ENCODE assay signal across 10 cellular contexts in genomic region chrX:45843518-45843917, GRCh38.
DNase-seq lines count a peak whose midpoint lies in the region; ATAC-seq, FAIRE-seq and TF ChIP-seq lines count a peak whose summit lies in the region.
"Had no signal": no experiment of that assay in that cellular context is flagged by ENCODE, and none has a peak within 500 bp of the region (broad histone marks: within the 10 kb centered on the region; RNA-seq: fewer than 3 reads in every experiment).

No MANE protein-coding gene starts in this region.

- H2BK120ac ChIP-seq in IMR-90 (ENCODE audit: low read depth, low read length): no peak overlapping the region

- H3K79me1 ChIP-seq in IMR-90 (ENCODE audit: low read depth in 1 of 2, low read length in 2 of 2): peaks cover 9 to 32% of the 10 kb centered on the region in 2 experiments

- no peak overlapping the region for H3K4me3 Mint-ChIP-seq in activated CD8-positive, alpha-beta memory T cell treated with anti-CD3 and anti-CD28 coated beads, Interleukin-2, amount 10 ng/mL, durations not matched to agents 7 days and 5 days
- peak overlapping the region; percentile 27 for H3K4me3 Mint-ChIP-seq in astrocyte (ENCODE audit: unreplicated experiment)
- H3K4me3 Mint-ChIP-seq in osteocyte (ENCODE audit: unreplicated experiment): no peak overlapping the region
- no peak overlapping the region for H3K4me3 Mint-ChIP-seq in glutamatergic neuron (ENCODE audit: unreplicated experiment)

- H3K27ac Mint-ChIP-seq in activated CD8-positive, alpha-beta memory T cell treated with anti-CD3 and anti-CD28 coated beads, Interleukin-2, amount 10 ng/mL, durations not matched to agents 7 days and 5 days: peak overlapping the region; percentile 64
- H3K27ac Mint-ChIP-seq in astrocyte (ENCODE audit: unreplicated experiment): no peak overlapping the region
- no peak overlapping the region for H3K27ac Mint-ChIP-seq in osteocyte (ENCODE audit: unreplicated experiment)
- no peak overlapping the region for H3K27ac Mint-ChIP-seq in glutamatergic neuron (ENCODE audit: unreplicated experiment)

- H3K4me2 ChIP-seq in IMR-90 (ENCODE audit: low read depth, low read length) (no peak overlapping the region), astrocyte (ENCODE audit: low read length) (no peak overlapping the region)

- H3K9me3 ChIP-seq in IMR-90 (ENCODE audit: control insufficient read depth, insufficient read depth, low read length) (no peaks in the 10 kb centered on the region), astrocyte (ENCODE audit: insufficient read depth, low read depth, low read length) (no peaks in the 10 kb centered on the region)
- H3K9me3 ChIP-seq: BLaER1 treated with 17β-estradiol and CSF1 and Interleukin-3, amounts not matched to agents 10 nM and 100 nM had no signal

- no CpG with 5 or more reads among the region's 1 CpG for WGBS in IMR-90 (ENCODE audit: extremely low coverage in 2 of 2, insufficient read length in 1 of 2), 2 experiments

- no peaks in the 10 kb centered on the region for H3K27me3 Mint-ChIP-seq in activated CD8-positive, alpha-beta memory T cell treated with anti-CD3 and anti-CD28 coated beads, Interleukin-2, amount 10 ng/mL, durations not matched to agents 7 days and 5 days
- H3K27me3 Mint-ChIP-seq in astrocyte (ENCODE audit: low read depth, unreplicated experiment): no peaks in the 10 kb centered on the region
- no peaks in the 10 kb centered on the region for H3K27me3 Mint-ChIP-seq in osteocyte (ENCODE audit: unreplicated experiment)
- peaks cover 1% of the 10 kb centered on the region for H3K27me3 Mint-ChIP-seq in glutamatergic neuron (ENCODE audit: unreplicated experiment)

- peak; percentile 45 for DNase-seq in activated CD8-positive, alpha-beta memory T cell treated with anti-CD3 and anti-CD28 coated beads, Interleukin-2, amount 10 ng/mL, durations not matched to agents 7 days and 5 days
- no peak for DNase-seq in activated CD8-positive, alpha-beta memory T cell treated with anti-CD3 and anti-CD28 coated beads, Interleukin-2, amount 50 U/mL, for 4 hours
- DNase-seq in IMR-90 (no peak), astrocyte (ENCODE audit: low read depth) (no peak), osteocyte (ENCODE audit: extremely low spot score, unreplicated experiment) (no peak), glutamatergic neuron (no peak), dorsolateral prefrontal cortex (no peak)
- DNase-seq: NCI-H446 treated with DMSO at 0.1 percent for 48 hours had no signal

- no peak overlapping the region for H2BK5ac ChIP-seq in IMR-90 (ENCODE audit: low read depth, low read length, poor library complexity, severe bottlenecking)

- peaks cover 41% of the 10 kb centered on the region for H3K36me3 Mint-ChIP-seq in activated CD8-positive, alpha-beta memory T cell treated with anti-CD3 and anti-CD28 coated beads, Interleukin-2, amount 10 ng/mL, durations not matched to agents 7 days and 5 days
- peaks cover 3% of the 10 kb centered on the region for H3K36me3 Mint-ChIP-seq in astrocyte (ENCODE audit: low read depth, unreplicated experiment)
- H3K36me3 Mint-ChIP-seq in osteocyte (ENCODE audit: unreplicated experiment): no peaks in the 10 kb centered on the region
- no peaks in the 10 kb centered on the region for H3K36me3 Mint-ChIP-seq in glutamatergic neuron (ENCODE audit: unreplicated experiment)

- no peak overlapping the region for H2BK15ac ChIP-seq in IMR-90 (ENCODE audit: low read depth, low read length)

- H3K27ac ChIP-seq in IMR-90 (ENCODE audit: insufficient read depth, low read length) (no peak overlapping the region), astrocyte (ENCODE audit: low read depth, low read length) (no peak overlapping the region), dorsolateral prefrontal cortex (peak overlapping the region in 5 of 59 donors; percentile 1 to 23 (median 10))
- H3K27ac ChIP-seq: BLaER1 treated with 17β-estradiol and CSF1 and Interleukin-3, amounts not matched to agents 10 nM and 100 nM had no signal

- no peak overlapping the region for H3K18ac ChIP-seq in IMR-90 (ENCODE audit: low read depth, low read length)

- H3K9me1 ChIP-seq in IMR-90 (ENCODE audit: insufficient read depth, low read length): peaks cover 9% of the 10 kb centered on the region; the same call in 1 of the 2 replicates

- no peaks in the 10 kb centered on the region for H3K9me3 Mint-ChIP-seq in activated CD8-positive, alpha-beta memory T cell treated with anti-CD3 and anti-CD28 coated beads, Interleukin-2, amount 10 ng/mL, durations not matched to agents 7 days and 5 days (ENCODE audit: low read depth)
- no peaks in the 10 kb centered on the region for H3K9me3 Mint-ChIP-seq in astrocyte (ENCODE audit: unreplicated experiment)
- peaks cover 17% of the 10 kb centered on the region for H3K9me3 Mint-ChIP-seq in osteocyte (ENCODE audit: unreplicated experiment)
- no peaks in the 10 kb centered on the region for H3K9me3 Mint-ChIP-seq in glutamatergic neuron (ENCODE audit: unreplicated experiment)

- no peak overlapping the region for H4K5ac ChIP-seq in IMR-90 (ENCODE audit: low read depth, low read length)

- no peak overlapping the region for H2AFZ ChIP-seq in IMR-90 (replicated peaks; ENCODE audit: low read length, poor library complexity)
- no peak overlapping the region for H2AFZ ChIP-seq in astrocyte (ENCODE audit: low read depth, low read length)

- dilution Hi-C loops in IMR-90 (cut with HindIII; ENCODE audit: low sequenced_read_pairs, unreplicated experiment): no loop called here

- CTCF ChIA-PET in activated CD8-positive, alpha-beta memory T cell treated with anti-CD3 and anti-CD28 coated beads, Interleukin-2, amount 10 ng/mL, durations not matched to agents 7 days and 5 days (lab: Charles Lee): interaction anchor here (1.0 to 3.9 kb wide), 7 partner anchors 12 to 90 kb away, joined by 3 to 24 read pairs (median 5); no protein-coding TSS in a partner anchor
- CTCF ChIA-PET in IMR-90 (lab: Yijun Ruan, JAX): interaction anchor here (0.6 kb wide), 1 partner anchor 11 kb away, joined by 3 read pairs; no protein-coding TSS in a partner anchor

- H4K91ac ChIP-seq in IMR-90 (ENCODE audit: insufficient read depth, low read depth, low read length): no peak overlapping the region

- BruUV-seq in IMR-90 (replicated peaks; lab: Mats Ljungman, UMichigan): no TSS peak

- POLR2A ChIA-PET in IMR-90 (lab: Charles Lee; ENCODE audit: unreplicated experiment): no interaction called here

- H4K20me1 ChIP-seq in IMR-90 (ENCODE audit: insufficient read depth, low read length): peaks cover 11% of the 10 kb centered on the region
- no peaks in the 10 kb centered on the region for H4K20me1 ChIP-seq in astrocyte (ENCODE audit: insufficient read depth, low read length)
- H4K20me1 ChIP-seq: BLaER1 treated with 17β-estradiol and CSF1 and Interleukin-3, amounts not matched to agents 10 nM and 100 nM had no signal

- H3K36me3 ChIP-seq in IMR-90 (ENCODE audit: control insufficient read depth, insufficient read depth, low read length): peaks cover 7% of the 10 kb centered on the region
- peaks cover 12% of the 10 kb centered on the region for H3K36me3 ChIP-seq in astrocyte (ENCODE audit: insufficient read depth, low read length)
- H3K36me3 ChIP-seq: BLaER1 treated with 17β-estradiol and CSF1 and Interleukin-3, amounts not matched to agents 10 nM and 100 nM had no signal

- no peak overlapping the region for H3K4ac ChIP-seq in IMR-90 (ENCODE audit: low read depth, low read length)

- no peak overlapping the region for H4K8ac ChIP-seq in IMR-90 (ENCODE audit: low read depth in 2 of 2, low read length in 2 of 2)

- no peak overlapping the region for H3K23ac ChIP-seq in IMR-90 (ENCODE audit: low read depth, low read length)

- H3K56ac ChIP-seq in IMR-90 (ENCODE audit: extremely low read depth, insufficient read depth, low read length): no peak overlapping the region

- H3K4me3 ChIP-seq in IMR-90 (ENCODE audit: insufficient read depth, low read depth, low read length) (no peak overlapping the region), astrocyte (ENCODE audit: insufficient read depth, low read depth, low read length) (no peak overlapping the region), dorsolateral prefrontal cortex (no peak overlapping the region)
- H3K4me3 ChIP-seq: BLaER1 treated with 17β-estradiol and CSF1 and Interleukin-3, amounts not matched to agents 10 nM and 100 nM had no signal

- H3K27me3 ChIP-seq in IMR-90 (ENCODE audit: control insufficient read depth, insufficient read depth, low read length): no peaks in the 10 kb centered on the region
- no peaks in the 10 kb centered on the region for H3K27me3 ChIP-seq in astrocyte (ENCODE audit: insufficient read depth, low read length)
- peaks cover 0 to 67% (median 16%) of the 10 kb centered on the region in 45 donors for H3K27me3 ChIP-seq in dorsolateral prefrontal cortex
- H3K27me3 ChIP-seq: BLaER1 treated with 17β-estradiol and CSF1 and Interleukin-3, amounts not matched to agents 10 nM and 100 nM had no signal

- H3K4me1 Mint-ChIP-seq in activated CD8-positive, alpha-beta memory T cell treated with anti-CD3 and anti-CD28 coated beads, Interleukin-2, amount 10 ng/mL, durations not matched to agents 7 days and 5 days: peaks cover 63% of the 10 kb centered on the region
- H3K4me1 Mint-ChIP-seq in astrocyte (ENCODE audit: low read depth, unreplicated experiment) (peaks cover 29% of the 10 kb centered on the region), osteocyte (ENCODE audit: unreplicated experiment) (peaks cover 21% of the 10 kb centered on the region), glutamatergic neuron (ENCODE audit: low read depth, unreplicated experiment) (peaks cover 4% of the 10 kb centered on the region)

- H3K9ac ChIP-seq in IMR-90 (ENCODE audit: low read depth, low read length) (no peak overlapping the region), astrocyte (ENCODE audit: low read length) (no peak overlapping the region)
- H3K9ac ChIP-seq: BLaER1 treated with 17β-estradiol and CSF1 and Interleukin-3, amounts not matched to agents 10 nM and 100 nM had no signal

- H2AK9ac ChIP-seq in IMR-90 (replicated peaks; ENCODE audit: low read depth, low read length, poor library complexity): no peak overlapping the region

- TF ChIP-seq CTCF in IMR-90 (conservative IDR thresholded peaks at IDR 0.05; ENCODE audit: low read depth, low read length): 0 out of 2 replicates have a peak, but pooled peaks have one; percentile 21
- no peak for TF ChIP-seq CTCF in astrocyte (IDR thresholded peaks at IDR 0.05; ENCODE audit: insufficient read depth, low read depth, low read length)
- TF ChIP-seq CTCF in osteocyte (IDR thresholded peaks at IDR 0.05): peak; percentile 35
- no peak for TF ChIP-seq CTCF in glutamatergic neuron (IDR thresholded peaks at IDR 0.05; ENCODE audit: partially characterized antibody, unreplicated experiment)
- TF ChIP-seq CTCF in dorsolateral prefrontal cortex (IDR thresholded peaks at IDR 0.05 in 54 of 56, conservative IDR thresholded peaks at IDR 0.05 in 2 of 56; ENCODE audit: low read depth in 1 of 56, partially characterized antibody in 56 of 56): peak in 4 of 56 donors; percentile 8 to 17 (median 12)

- H2BK20ac ChIP-seq in IMR-90 (ENCODE audit: low read depth, low read length): no peak overlapping the region

- FAIRE-seq in astrocyte (lab: Jason Lieb, UNC): peak; percentile 52

- H3K14ac ChIP-seq in IMR-90 (replicated peaks; ENCODE audit: low read depth, low read length): no peak overlapping the region

- intact Hi-C loops in IMR-90 (cut with micrococcal nuclease): no loop called here
- intact Hi-C loops in dorsolateral prefrontal cortex (cut with DNase I): loop anchor here in 1 of 2 donors (10.0 kb wide), 1 partner anchor 329 kb away; no protein-coding TSS in a partner anchor

- peak; percentile 48 for ATAC-seq in activated CD8-positive, alpha-beta memory T cell treated with anti-CD3 and anti-CD28 coated beads, Interleukin-2, amount 10 ng/mL, durations not matched to agents 7 days and 5 days
- ATAC-seq in IMR-90 (ENCODE audit: low read depth): no peak
- no peak for ATAC-seq in GM18861 (IDR thresholded peaks at IDR 0.05; ENCODE audit: unreplicated experiment)

- in situ Hi-C loops in IMR-90 (cut with MboI; ENCODE audit: low sequenced_read_pairs): loop anchor here (10.0 kb wide), 2 partner anchors 329 to 541 kb away; no protein-coding TSS in a partner anchor

- no peak for TF ChIP-seq RAD21 in IMR-90 (IDR thresholded peaks at IDR 0.05; ENCODE audit: low read length)

- TF ChIP-seq POLR2A in IMR-90 (IDR thresholded peaks at IDR 0.05; ENCODE audit: low read depth, low read length): no peak

- H2AK5ac ChIP-seq in IMR-90 (ENCODE audit: low read depth, low read length): no peak overlapping the region

- peaks cover 7% of the 10 kb centered on the region; the same call in 1 of the 2 replicates for H3K4me1 ChIP-seq in IMR-90 (ENCODE audit: control insufficient read depth, insufficient read depth, low read length)
- H3K4me1 ChIP-seq in astrocyte (ENCODE audit: insufficient read depth, low read length): peaks cover 12% of the 10 kb centered on the region

- peaks cover 51% of the 10 kb centered on the region for H3K79me2 ChIP-seq in astrocyte (ENCODE audit: insufficient read depth, low read length)

Comparison
In these comparisons a context has a peak if more than half of its experiments do, and no peak if none do; other contexts are left out.
1. CTCF ChIP-seq: peak in IMR-90 (single experiment) and osteocyte (single experiment); none in astrocyte (single experiment) and glutamatergic neuron (single experiment).